32 cellular contexts compared by ENCODE assay signal in the genomic region with DNA sequence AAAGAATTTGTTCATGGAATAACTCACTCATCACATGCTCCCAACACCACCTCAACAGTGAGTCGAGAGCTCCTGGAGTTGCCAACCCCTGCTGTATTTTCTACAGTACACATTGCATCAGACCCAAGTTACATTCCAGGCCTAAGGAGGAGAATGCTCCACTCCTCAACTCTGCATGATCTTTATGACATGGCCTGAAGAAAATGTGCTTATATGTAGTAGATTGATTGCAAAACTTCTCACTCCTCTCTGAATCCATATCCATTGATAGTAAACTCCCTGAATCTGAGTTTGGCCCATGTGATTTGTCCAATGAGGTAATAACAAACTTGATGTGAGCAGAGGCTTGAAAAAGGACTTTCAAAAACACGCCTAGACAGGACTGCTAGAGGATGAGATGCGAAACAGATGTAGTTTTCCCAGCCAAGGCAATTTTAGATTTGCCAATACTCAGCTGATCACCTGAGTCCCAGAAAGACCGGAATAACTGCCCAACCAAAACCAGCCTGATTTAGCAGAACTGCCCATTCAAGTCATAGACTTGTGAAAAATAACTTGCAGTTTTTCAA. TPM values are rescaled to one million over a fixed set of nuclear protein-coding genes. Genes with fewer than 3 reads are reported as not detected.
A peak's percentile ranks its signal among the peaks of the same experiment; 100 is the strongest.
DNase-seq lines count a peak whose midpoint lies in the region; ATAC-seq, FAIRE-seq and TF ChIP-seq lines count a peak whose summit lies in the region.
"Had no signal": no experiment of that assay in that cellular context is flagged by ENCODE, and none has a peak within 500 bp of the region (broad histone marks: within the 10 kb centered on the region; RNA-seq: fewer than 3 reads in every experiment).

No MANE protein-coding gene starts in this region.

- no peak overlapping the region for H2AFZ ChIP-seq in hepatocyte

- H3K27me3 ChIP-seq in bronchial epithelial cell (ENCODE audit: control insufficient read depth, insufficient read depth, low read length) = no peaks in the 10 kb centered on the region
- no peaks in the 10 kb centered on the region for H3K27me3 ChIP-seq in hepatocyte
- H3K27me3 ChIP-seq: gastroesophageal sphincter, ovary, right atrium auricular region, tibial artery had no signal

- DNase-seq in H54 (ENCODE audit: insufficient read length, low spot score) = no peak
- peak; percentile 80 for DNase-seq in bronchial epithelial cell (ENCODE audit: low read depth)
- DNase-seq in fibroblast of the conjunctiva (ENCODE audit: low read depth) = peak; percentile 67
- peak; percentile 43 for DNase-seq in stromal cell of bone marrow (ENCODE audit: low read depth)
- no peak for DNase-seq in hepatocyte (ENCODE audit: low spot score)
- DNase-seq in HuH-7 (ENCODE audit: low spot score) = no peak
- DNase-seq: activated CD4-positive, alpha-beta T cell treated with anti-CD3 and anti-CD28 coated beads for 48 hours; activated naive CD4-positive, alpha-beta T cell treated with Interleukin-2 at 50 U/mL for 16 hours; activated T-cell treated with anti-CD3 and anti-CD28 coated beads, Interleukin-2, amount 50 U/mL, for 4 hours; amniotic stem cell; caudate nucleus; dermis blood vessel endothelial cell; GDM1; hypothalamus; left ventricle myocardium superior; natural killer cell; NCI-H1092 treated with DMSO at 0.1 percent for 48 hours; NCI-H2029; NCI-H748 treated with DMSO at 0.1 percent for 48 hours; ovary; RPMI8226; stimulated activated naive CD8-positive, alpha-beta T cell treated with anti-CD3 and anti-CD28 coated beads, Interleukin-15, Interleukin-2, amounts not matched to agents 100 U/mL and 50 U/mL, for 24 hours; tibial artery had no signal

- H3K4me1 ChIP-seq in hepatocyte (ENCODE audit: insufficient read depth) = no peaks in the 10 kb centered on the region
- H3K4me1 ChIP-seq: gastroesophageal sphincter, right atrium auricular region, tibial artery had no signal

- 85% methylated on average over 4 of the region's 4 CpGs for WGBS in hepatocyte (ENCODE audit: low lambda C conversion rate, missing lambda C conversion rate)

- peak; percentile 62 for FAIRE-seq in H54 (lab: Jason Lieb, UNC)
- no peak for FAIRE-seq in bronchial epithelial cell (lab: Jason Lieb, UNC)
- FAIRE-seq: endometrium, HepG2 had no signal

- H3K4me2 ChIP-seq in hepatocyte = no peak overlapping the region

- no peak for TF ChIP-seq POLR2A in H54 (IDR thresholded peaks at IDR 0.05; ENCODE audit: low read depth, low read length)

- H3K9me2 ChIP-seq in hepatocyte (replicated peaks; ENCODE audit: insufficient read depth) = no peaks in the 10 kb centered on the region

- H3K4me3 ChIP-seq in bronchial epithelial cell (ENCODE audit: low read depth, low read length) = no peak overlapping the region
- no peak overlapping the region for H3K4me3 ChIP-seq in hepatocyte
- H3K4me3 ChIP-seq: gastroesophageal sphincter, ovary, right atrium auricular region, tibial artery had no signal

- ATAC-seq in HG03439 (IDR thresholded peaks at IDR 0.05; ENCODE audit: unreplicated experiment) = no peak
- ATAC-seq: activated T-cell treated with anti-CD3 and anti-CD28 coated beads, Interleukin-2, amount 50 U/mL, for 4 hours; gastroesophageal sphincter; HepG2; left ventricle myocardium superior; natural killer cell; SK-N-SH treated with all-trans-retinoic acid at 6 μM for 48 hours; stimulated activated naive CD8-positive, alpha-beta T cell treated with anti-CD3 and anti-CD28 coated beads, Interleukin-15, Interleukin-2, amounts not matched to agents 100 U/mL and 50 U/mL, for 24 hours had no signal

- no peaks in the 10 kb centered on the region for H3K36me3 ChIP-seq in bronchial epithelial cell (ENCODE audit: control insufficient read depth, insufficient read depth, low read length)
- H3K36me3 ChIP-seq in hepatocyte (replicated peaks; ENCODE audit: insufficient read depth, low read depth) = no peaks in the 10 kb centered on the region
- H3K36me3 ChIP-seq: gastroesophageal sphincter, ovary, right atrium auricular region, tibial artery had no signal

- TF ChIP-seq CTCF in bronchial epithelial cell (IDR thresholded peaks at IDR 0.05; ENCODE audit: insufficient read depth, low read length, severe bottlenecking) (no peak), hepatocyte (IDR thresholded peaks at IDR 0.05; ENCODE audit: poor library complexity) (no peak)

- H3K79me2 ChIP-seq in hepatocyte = no peaks in the 10 kb centered on the region

- no peaks in the 10 kb centered on the region for H4K20me1 ChIP-seq in hepatocyte (ENCODE audit: insufficient read depth, poor library complexity, severe bottlenecking)

- no peaks in the 10 kb centered on the region for H3K9me3 ChIP-seq in hepatocyte (ENCODE audit: low read depth)
- H3K9me3 ChIP-seq: gastroesophageal sphincter, ovary, right atrium auricular region, tibial artery had no signal

- no peak overlapping the region for H3K27ac ChIP-seq in hepatocyte
- H3K27ac ChIP-seq: gastroesophageal sphincter, HL-60, ovary, right atrium auricular region, tibial artery had no signal

RNA-seq across cellular contexts. Expression of a gene that starts 29.0 kb away (rescaled TPM):
- 0.13 and 1.3 TPM in 2 replicates for total RNA-seq in bronchial epithelial cell
- 8.9 and 12.3 TPM in 2 replicates for total RNA-seq in hepatocyte
- 2.8 and 5.4 TPM in 2 replicates for polyA plus RNA-seq in hepatocyte
- total RNA-seq: activated CD8-positive, alpha-beta memory T cell treated with anti-CD3 and anti-CD28 coated beads for 36 hours; natural killer cell; T-helper 2 cell treated with Interferon-gamma antibody and Interleukin-4, amounts not matched to agents 100 ng/mL and 5 ng/mL, for 36 hours had no signal

Comparison
In these comparisons a context has a peak if more than half of its experiments do, and no peak if none do; other contexts are left out.
1. DNase-seq: peak in bronchial epithelial cell (single experiment), fibroblast of the conjunctiva (single experiment) and stromal cell of bone marrow (single experiment); none in H54 (single experiment), hepatocyte (single experiment) and HuH-7 (single experiment).